ENCODE assay signal across 19 cellular contexts in the genomic region with DNA sequence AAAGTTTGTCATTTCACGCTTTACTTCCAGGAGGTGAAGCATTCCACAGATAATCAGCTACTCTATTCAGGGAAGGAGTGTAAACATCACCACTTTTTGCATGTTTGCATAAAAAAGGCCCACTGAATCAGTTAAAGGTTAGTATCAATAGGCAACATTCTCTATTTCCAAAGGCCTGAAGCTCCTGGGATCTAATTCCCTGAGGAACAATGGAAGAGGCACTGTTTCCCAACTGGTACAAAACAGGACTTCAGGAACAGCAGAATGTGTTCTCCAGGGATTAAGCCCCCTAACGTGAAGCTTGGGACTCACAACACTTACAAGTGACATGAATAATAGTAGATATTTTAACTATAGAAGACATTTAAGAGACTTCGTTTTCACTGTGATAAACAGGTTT. TPM values are rescaled to one million over a fixed set of nuclear protein-coding genes. Genes with fewer than 3 reads are reported as not detected.
DNase-seq lines count a peak whose midpoint lies in the region; ATAC-seq and TF ChIP-seq lines count a peak whose summit lies in the region.
"Had no signal": no experiment of that assay in that cellular context is flagged by ENCODE, and none has a peak within 500 bp of the region (broad histone marks: within the 10 kb centered on the region; RNA-seq: fewer than 3 reads in every experiment).

No MANE protein-coding gene starts in this region.

- H3K9ac ChIP-seq in iPS-20b (ENCODE audit: low read depth, low read length) = peak overlapping the region; percentile 54

- TF ChIP-seq CTCF in activated CD8-positive, alpha-beta T cell treated with anti-CD3 and anti-CD28 coated beads for 36 hours (IDR thresholded peaks at IDR 0.05) = no peak

- DNase-seq in NCI-H146 (lab: John Stamatoyannopoulos, UW) (peak; percentile 16), NCI-H146 treated with DMSO at 0.1 percent for 48 hours (lab: John Stamatoyannopoulos, UW; ENCODE audit: unreplicated experiment) (no peak), H7 (peak; percentile 9), DMS153 treated with DMSO at 0.1 percent for 48 hours (lab: John Stamatoyannopoulos, UW; ENCODE audit: unreplicated experiment) (no peak)
- no peak for DNase-seq in activated CD8-positive, alpha-beta T cell treated with anti-CD3 and anti-CD28 coated beads for 36 hours
- DNase-seq in stimulated activated naive B cell treated with anti-CD40 and anti-IgM and Interleukin-4, amounts not matched to agents 10 μg/mL and 1 μg/mL and 100 μg/mL, for 72 hours = no peak
- DNase-seq: activated CD4-positive, alpha-beta memory T cell treated with anti-CD3 and anti-CD28 coated beads for 36 hours; cerebellar nuclear complex; effector memory CD8-positive, alpha-beta T cell; KG1; kidney glomerular epithelial cell; NCI-H1092 treated with DMSO at 0.1 percent for 48 hours; NCI-H748 treated with DMSO at 0.1 percent for 48 hours; Peyer's patch had no signal

- H3K4me3 Mint-ChIP-seq in activated CD8-positive, alpha-beta T cell treated with anti-CD3 and anti-CD28 coated beads for 36 hours = peak overlapping the region; percentile 96
- H3K4me3 Mint-ChIP-seq in stimulated activated naive B cell treated with anti-CD40 and anti-IgM and Interleukin-4, amounts not matched to agents 10 μg/mL and 1 μg/mL and 100 μg/mL, for 72 hours = no peak overlapping the region
- H3K4me3 Mint-ChIP-seq: activated CD4-positive, alpha-beta memory T cell treated with anti-CD3 and anti-CD28 coated beads for 36 hours; effector memory CD8-positive, alpha-beta T cell had no signal

- no peaks in the 10 kb centered on the region for H3K27me3 Mint-ChIP-seq in activated CD8-positive, alpha-beta T cell treated with anti-CD3 and anti-CD28 coated beads for 36 hours
- H3K27me3 Mint-ChIP-seq in stimulated activated naive B cell treated with anti-CD40 and anti-IgM and Interleukin-4, amounts not matched to agents 10 μg/mL and 1 μg/mL and 100 μg/mL, for 72 hours = no peaks in the 10 kb centered on the region
- H3K27me3 Mint-ChIP-seq: activated CD4-positive, alpha-beta memory T cell treated with anti-CD3 and anti-CD28 coated beads for 36 hours; effector memory CD8-positive, alpha-beta T cell had no signal

- H3K4me1 Mint-ChIP-seq in activated CD8-positive, alpha-beta T cell treated with anti-CD3 and anti-CD28 coated beads for 36 hours (ENCODE audit: low read depth) = peaks cover 59% of the 10 kb centered on the region
- H3K4me1 Mint-ChIP-seq in stimulated activated naive B cell treated with anti-CD40 and anti-IgM and Interleukin-4, amounts not matched to agents 10 μg/mL and 1 μg/mL and 100 μg/mL, for 72 hours = peaks cover 6 to 14% of the 10 kb centered on the region in 2 donors

- no peaks in the 10 kb centered on the region for H3K36me3 ChIP-seq in H7 (replicated peaks; ENCODE audit: control insufficient read depth, insufficient read depth, low read length)
- H3K36me3 ChIP-seq in iPS-20b (ENCODE audit: insufficient read depth, low read depth, low read length) = no peaks in the 10 kb centered on the region
- H3K36me3 ChIP-seq: ascending aorta, Peyer's patch, thoracic aorta had no signal

- H3K4me3 ChIP-seq in H7 (ENCODE audit: insufficient read depth, low read depth, low read length) (no peak overlapping the region), iPS-20b (ENCODE audit: low read length) (peak overlapping the region; percentile 54)
- H3K4me3 ChIP-seq: ascending aorta, Peyer's patch, thoracic aorta had no signal

- peaks cover 65% of the 10 kb centered on the region for H3K36me3 Mint-ChIP-seq in activated CD8-positive, alpha-beta T cell treated with anti-CD3 and anti-CD28 coated beads for 36 hours (ENCODE audit: low read depth)
- no peaks in the 10 kb centered on the region for H3K36me3 Mint-ChIP-seq in stimulated activated naive B cell treated with anti-CD40 and anti-IgM and Interleukin-4, amounts not matched to agents 10 μg/mL and 1 μg/mL and 100 μg/mL, for 72 hours

- ATAC-seq in activated CD8-positive, alpha-beta T cell treated with anti-CD3 and anti-CD28 coated beads for 36 hours = no peak
- no peak for ATAC-seq in stimulated activated naive B cell treated with anti-CD40 and anti-IgM and Interleukin-4, amounts not matched to agents 10 μg/mL and 1 μg/mL and 100 μg/mL, for 72 hours (replicated peaks)
- ATAC-seq in HG03565 (IDR thresholded peaks at IDR 0.05; ENCODE audit: unreplicated experiment) = no peak
- ATAC-seq: effector memory CD8-positive, alpha-beta T cell had no signal

- H3K27ac ChIP-seq in iPS-20b (ENCODE audit: low read length) = peak overlapping the region; percentile 53
- H3K27ac ChIP-seq: 22Rv1, ascending aorta, Peyer's patch, thoracic aorta had no signal

- peaks cover 1% of the 10 kb centered on the region for H3K9me3 Mint-ChIP-seq in activated CD8-positive, alpha-beta T cell treated with anti-CD3 and anti-CD28 coated beads for 36 hours
- no peaks in the 10 kb centered on the region for H3K9me3 Mint-ChIP-seq in stimulated activated naive B cell treated with anti-CD40 and anti-IgM and Interleukin-4, amounts not matched to agents 10 μg/mL and 1 μg/mL and 100 μg/mL, for 72 hours
- H3K9me3 Mint-ChIP-seq: activated CD4-positive, alpha-beta memory T cell treated with anti-CD3 and anti-CD28 coated beads for 36 hours; effector memory CD8-positive, alpha-beta T cell had no signal

- H3K9me3 ChIP-seq in iPS-20b (ENCODE audit: insufficient read depth, low read depth, low read length) = no peaks in the 10 kb centered on the region
- H3K9me3 ChIP-seq: ascending aorta, Peyer's patch, thoracic aorta had no signal

- H3K27me3 ChIP-seq in H7 (ENCODE audit: control insufficient read depth, insufficient read depth, low read length) (0 out of 2 replicates have a peak, but pooled peaks cover 1% of the 10 kb centered on the region), iPS-20b (ENCODE audit: insufficient read depth, low read length) (no peaks in the 10 kb centered on the region)
- H3K27me3 ChIP-seq: ascending aorta, Peyer's patch had no signal

- peaks cover 57% of the 10 kb centered on the region for H3K4me1 ChIP-seq in iPS-20b (ENCODE audit: insufficient read depth, low read length)
- H3K4me1 ChIP-seq: Peyer's patch had no signal

- CTCF ChIA-PET in activated CD8-positive, alpha-beta T cell treated with anti-CD3 and anti-CD28 coated beads for 36 hours (lab: Charles Lee) = interaction anchor here (0.7 to 2.9 kb wide), 3 partner anchors 98 to 506 kb away, joined by 3 to 10 read pairs (median 3); no protein-coding TSS in a partner anchor

- peak overlapping the region; percentile 94 for H3K27ac Mint-ChIP-seq in activated CD8-positive, alpha-beta T cell treated with anti-CD3 and anti-CD28 coated beads for 36 hours
- no peak overlapping the region for H3K27ac Mint-ChIP-seq in stimulated activated naive B cell treated with anti-CD40 and anti-IgM and Interleukin-4, amounts not matched to agents 10 μg/mL and 1 μg/mL and 100 μg/mL, for 72 hours

- intact Hi-C loops in activated CD8-positive, alpha-beta T cell treated with anti-CD3 and anti-CD28 coated beads for 36 hours (cut with micrococcal nuclease) = loop anchor here (10.0 kb wide), 1 partner anchor 638 kb away; no protein-coding TSS in a partner anchor

- POLR2A ChIA-PET in activated CD8-positive, alpha-beta T cell treated with anti-CD3 and anti-CD28 coated beads for 36 hours (lab: Charles Lee) = no interaction called here

RNA-seq across cellular contexts. Expression of gene LRRN3, which starts 6.1 kb away (rescaled TPM):
- total RNA-seq in H7 (2014; rRNA removed; shearing (Covaris generic)) = 0.15 and 0.31 TPM in 2 replicates
- total RNA-seq in activated CD8-positive, alpha-beta T cell treated with anti-CD3 and anti-CD28 coated beads for 36 hours = 10 to 100 TPM; 32.5 to 34.8 TPM

Comparison
In these comparisons a context has a peak if more than half of its experiments do, and no peak if none do; other contexts are left out.
1. DNase-seq: peak in NCI-H146 (single experiment) and H7 (single experiment); none in NCI-H146 treated with DMSO at 0.1 percent for 48 hours (single experiment), activated CD8-positive, alpha-beta T cell treated with anti-CD3 and anti-CD28 coated beads for 36 hours (single experiment), stimulated activated naive B cell treated with anti-CD40 and anti-IgM and Interleukin-4, amounts not matched to agents 10 μg/mL and 1 μg/mL and 100 μg/mL, for 72 hours (single experiment) and DMS153 treated with DMSO at 0.1 percent for 48 hours (single experiment).
2. RNA of gene LRRN3, which starts 6.1 kb away (total RNA-seq): 32.5 to 34.8 TPM in activated CD8-positive, alpha-beta T cell treated with anti-CD3 and anti-CD28 coated beads for 36 hours; 0.15 to 0.31 TPM in H7; every median in the first group is over 10 times any median in the second.